In the genomic region with DNA sequence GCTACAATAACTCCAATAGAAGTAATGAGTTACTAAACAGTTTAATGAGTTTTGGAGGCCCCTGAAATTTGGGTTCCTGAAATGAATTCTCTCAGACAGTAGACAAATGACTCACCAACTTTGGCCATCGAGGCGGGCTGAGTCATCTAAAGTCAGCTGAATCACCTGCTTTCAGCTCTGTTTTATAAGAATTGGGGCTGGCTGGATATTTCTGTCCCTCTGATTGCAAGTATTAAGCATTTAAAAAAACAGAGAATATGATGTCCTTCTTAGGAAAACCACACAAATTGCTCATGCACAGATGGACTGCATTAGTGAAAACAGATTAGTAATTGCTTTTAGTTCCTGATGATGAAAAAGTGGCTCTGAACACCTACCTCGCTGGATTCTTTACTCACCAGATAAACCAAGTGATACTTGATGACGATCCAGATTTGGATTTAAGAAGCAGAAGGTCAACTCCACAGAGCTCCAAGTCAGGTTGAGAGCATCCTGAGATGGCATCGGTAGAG, we compare ENCODE assay signal across 9 cellular contexts. TPM values are rescaled to one million over a fixed set of nuclear protein-coding genes. Genes with fewer than 3 reads are reported as not detected.
DNase-seq lines count a peak whose midpoint lies in the region; ATAC-seq and TF ChIP-seq lines count a peak whose summit lies in the region.
"Had no signal": no experiment of that assay in that cellular context is flagged by ENCODE, and none has a peak within 500 bp of the region (broad histone marks: within the 10 kb centered on the region; RNA-seq: fewer than 3 reads in every experiment).

No MANE protein-coding gene starts in this region.

- no peak overlapping the region for H3K4ac ChIP-seq in H9 (ENCODE audit: low read depth, low read length)

- H2BK12ac ChIP-seq in H9 (ENCODE audit: insufficient read length, low read depth, low read length): no peak overlapping the region

- H3K36me3 ChIP-seq in heart left ventricle: no peaks in the 10 kb centered on the region

- H3K27me3 ChIP-seq in heart left ventricle (no peaks in the 10 kb centered on the region), H9 (ENCODE audit: insufficient read depth, low read length) (peaks cover 4% of the 10 kb centered on the region; the same call in 1 of the 2 replicates)

- no peak overlapping the region for H2BK5ac ChIP-seq in H9 (ENCODE audit: insufficient read length, low read length)

- no peak overlapping the region for H3K14ac ChIP-seq in H9 (ENCODE audit: insufficient read depth, low read length)

- H3K9me3 Mint-ChIP-seq in H9 (no peaks in the 10 kb centered on the region), progenitor cell of endocrine pancreas (ENCODE audit: low read depth) (peaks cover 3% of the 10 kb centered on the region)

- H2BK15ac ChIP-seq in H9 (ENCODE audit: low read depth, low read length): no peak overlapping the region

- no peak overlapping the region for H3K18ac ChIP-seq in H9 (ENCODE audit: insufficient read length, low read depth, low read length)

- ATAC-seq in GM21717 (IDR thresholded peaks at IDR 0.05; ENCODE audit: unreplicated experiment): peak; percentile 89
- ATAC-seq in heart left ventricle: peak; percentile 41 to 93 (median 64)

- no peak overlapping the region for H3K4me3 Mint-ChIP-seq in H9
- no peak overlapping the region for H3K4me3 Mint-ChIP-seq in progenitor cell of endocrine pancreas (ENCODE audit: low read depth)
- H3K4me3 Mint-ChIP-seq: memory B cell had no signal

- WGBS in heart left ventricle, 4 donors: 68 to 76% (median 71%) methylated on average over 5 of the region's 5 CpGs
- WGBS in H9 (ENCODE audit: extremely low coverage, insufficient read length, low lambda C conversion rate): no CpG with 5 or more reads among the region's 5 CpGs

- no peak overlapping the region for H3T11ph ChIP-seq in H9 (ENCODE audit: low read length)

- H3K36me3 Mint-ChIP-seq in H9 (ENCODE audit: insufficient read depth in 1 of 3, low read depth in 3 of 3) (peaks cover 0 to 2% (median 0%) of the 10 kb centered on the region in 3 experiments; a peak in 1 of 7 replicates), progenitor cell of endocrine pancreas (ENCODE audit: insufficient read depth) (no peaks in the 10 kb centered on the region)
- H3K36me3 Mint-ChIP-seq: memory B cell had no signal

- no peak overlapping the region for H4K5ac ChIP-seq in H9 (ENCODE audit: insufficient read length, low read depth, low read length)

- no peaks in the 10 kb centered on the region for H3K79me1 ChIP-seq in H9 (ENCODE audit: insufficient read depth, low read depth, low read length, poor library complexity, severe bottlenecking)

- H3K4me3 ChIP-seq in heart left ventricle: no peak overlapping the region

- H3K4me1 ChIP-seq in heart left ventricle (peaks cover 0 to 10% (median 0%) of the 10 kb centered on the region in 12 donors), H9 (ENCODE audit: insufficient read depth, low read length) (no peaks in the 10 kb centered on the region)

- H4K20me1 ChIP-seq in H9 (ENCODE audit: control insufficient read depth, insufficient read depth, insufficient read length): no peaks in the 10 kb centered on the region

- no peak overlapping the region for H3K23ac ChIP-seq in H9 (ENCODE audit: insufficient read length, low read depth, low read length)

- no peak overlapping the region for H2AFZ ChIP-seq in H9 (ENCODE audit: low read length)

- TF ChIP-seq POLR2A in heart left ventricle (IDR thresholded peaks at IDR 0.05): no peak

- H2BK20ac ChIP-seq in H9 (ENCODE audit: low read depth, low read length, poor library complexity, severe bottlenecking): no peak overlapping the region

- peaks cover 28% of the 10 kb centered on the region for H3K27me3 Mint-ChIP-seq in H9 (ENCODE audit: low read depth)
- H3K27me3 Mint-ChIP-seq in progenitor cell of endocrine pancreas: peaks cover 5% of the 10 kb centered on the region
- H3K27me3 Mint-ChIP-seq: memory B cell had no signal

- H2BK120ac ChIP-seq in H9 (ENCODE audit: low read depth, low read length, poor library complexity, severe bottlenecking): no peak overlapping the region

- H4K91ac ChIP-seq in H9 (ENCODE audit: insufficient read length, low read depth, low read length): no peak overlapping the region

- H3K4me1 Mint-ChIP-seq in H9 (no peaks in the 10 kb centered on the region), progenitor cell of endocrine pancreas (ENCODE audit: low read depth) (no peaks in the 10 kb centered on the region)

- H3K27ac ChIP-seq in heart left ventricle: peak overlapping the region in 6 of 12 donors; percentile 41 to 54 (median 48)
- no peak overlapping the region for H3K27ac ChIP-seq in H9 (ENCODE audit: insufficient read length, low read depth, low read length)

- H3K79me2 ChIP-seq in H9 (ENCODE audit: insufficient read depth, low read length): no peaks in the 10 kb centered on the region

- H3K9ac ChIP-seq in H9 (ENCODE audit: extremely low read depth, insufficient read length, low read length): no peak overlapping the region

- H3K27ac Mint-ChIP-seq in H9: no peak overlapping the region
- H3K27ac Mint-ChIP-seq in progenitor cell of endocrine pancreas: no peak overlapping the region
- H3K27ac Mint-ChIP-seq: memory B cell had no signal

- DNase-seq in Daoy (ENCODE audit: low read depth) (peak; percentile 87), activated T-helper 1 cell treated with Interleukin-2 at 50 U/mL for 16 hours (ENCODE audit: low read depth) (peak; percentile 16), heart left ventricle (peak; percentile 32 to 59 (median 47)), H9 (no peak), progenitor cell of endocrine pancreas (ENCODE audit: low spot score, unreplicated experiment) (no peak)
- peak; percentile 42 to 66 for DNase-seq in stimulated activated CD4-positive, alpha-beta T cell treated with anti-CD3 and anti-CD28 coated beads, Interleukin-4, amount 100 ng/mL, for 48 hours (ENCODE audit: low read depth in 2 of 2)

- H2AK5ac ChIP-seq in H9 (ENCODE audit: insufficient read length, low read length): no peak overlapping the region

- no peak overlapping the region for H4K8ac ChIP-seq in H9 (replicated peaks; ENCODE audit: insufficient read length, low read depth, low read length)

- no peak for TF ChIP-seq RAD21 in Ishikawa (IDR thresholded peaks at IDR 0.05; ENCODE audit: low read depth)

- intact Hi-C loops in heart left ventricle (cut with DNase I): loop anchor here in 5 of 10 donors (10.0 kb wide), 4 partner anchors 122 to 652 kb away; no protein-coding TSS in a partner anchor

- H3K23me2 ChIP-seq in H9 (ENCODE audit: insufficient read length, low read depth, low read length, poor library complexity, severe bottlenecking): no peaks in the 10 kb centered on the region

- TF ChIP-seq CTCF in heart left ventricle (IDR thresholded peaks at IDR 0.05): no peak
- no peak for TF ChIP-seq CTCF in H9 (conservative IDR thresholded peaks at IDR 0.05)
- no peak for TF ChIP-seq CTCF in progenitor cell of endocrine pancreas (IDR thresholded peaks at IDR 0.05; ENCODE audit: unreplicated experiment)

- H3K4me2 ChIP-seq in H9 (ENCODE audit: insufficient read depth, insufficient read length, low read length): no peak overlapping the region

- no peak overlapping the region for H3K56ac ChIP-seq in H9 (ENCODE audit: insufficient read length, low read depth, low read length)

- H3K9me3 ChIP-seq in heart left ventricle (no peaks in the 10 kb centered on the region), H9 (ENCODE audit: control insufficient read depth, low read depth, low read length) (no peaks in the 10 kb centered on the region)

- TF ChIP-seq EP300 in Ishikawa (IDR thresholded peaks at IDR 0.05; ENCODE audit: borderline replicate concordance): peak; percentile 27; the same call in 1 of the 2 replicates

TF ChIP-seq in Ishikawa, 13 proteins besides CTCF, POLR2A, EP300 and RAD21:
- TF ChIP-seq CREB1 (IDR thresholded peaks at IDR 0.05; ENCODE audit: low read depth): no peak
- TF ChIP-seq TCF12 (IDR thresholded peaks at IDR 0.05; ENCODE audit: low read depth): peak; percentile 35; the same call in 1 of the 2 replicates
- peak; percentile 32; the same call in 1 of the 2 replicates for TF ChIP-seq NFIC (IDR thresholded peaks at IDR 0.05)
TF ChIP-seq in Ishikawa: peak in this region for 2.

RNA-seq across cellular contexts. Expression of a gene that starts 59.1 kb away (rescaled TPM):
- 1.8 and 2.4 TPM in 2 replicates for total RNA-seq in Daoy (2014; rRNA removed; shearing (Covaris generic))
- total RNA-seq in heart left ventricle (under 1 TPM in 7 of 9 donors, not detected in 2; 0.16 to 0.63 (median 0.35) TPM), H9 (2021) (0.46 and 0.59 TPM in 2 replicates), progenitor cell of endocrine pancreas (not detected in 2 replicates)
- under 1 TPM in 1 of 2 donors, not detected in 1; 0.08 TPM for polyA plus RNA-seq in heart left ventricle

Comparison
In these comparisons a context has a peak if more than half of its experiments do, and no peak if none do; other contexts are left out.
1. DNase-seq: peak in Daoy (single experiment), activated T-helper 1 cell treated with Interleukin-2 at 50 U/mL for 16 hours (single experiment), heart left ventricle (5 of 5) and stimulated activated CD4-positive, alpha-beta T cell treated with anti-CD3 and anti-CD28 coated beads, Interleukin-4, amount 100 ng/mL, for 48 hours (2 of 2); none in H9 (single experiment) and progenitor cell of endocrine pancreas (single experiment).